Comparison of ENCODE assay signal across 26 cellular contexts in genomic region chr6:24419526-24419925, GRCh38.
"Had no signal": no experiment of that assay in that cellular context is flagged by ENCODE, and none has a peak within 500 bp of the region (broad histone marks: within the 10 kb centered on the region; RNA-seq: fewer than 3 reads in every experiment).

No MANE protein-coding gene starts in this region.

- H3K27ac Mint-ChIP-seq: activated CD4-positive, alpha-beta T cell treated with anti-CD3 and anti-CD28 coated beads, Interleukin-2, amount 10 ng/mL, durations not matched to agents 24 days and 14 days; activated CD8-positive, alpha-beta memory T cell treated with anti-CD3 and anti-CD28 coated beads, Interleukin-2, amount 10 ng/mL, durations not matched to agents 7 days and 5 days; activated naive CD4-positive, alpha-beta T cell treated with anti-CD3 and anti-CD28 coated beads, Interleukin-2, amount 50 U/mL, for 24 hours; activated T-cell treated with anti-CD3 and anti-CD28 coated beads, Interleukin-2, amount 50 U/mL, for 24 hours; activated T-helper 1 cell treated with anti-CD3 and anti-CD28 coated beads, Interleukin-12 subunit alpha, Interleukin-12 subunit beta, Interleukin-2, Interleukin-4 antibody, amounts not matched to agents 30 ng/mL and 10 ng/mL and 1 ng/mL, durations not matched to agents 14 hours and 24 hours and 36 hours; T-helper 1 cell treated with Interleukin-12 subunit alpha and Interleukin-12 subunit beta and Interleukin-4 antibody, amounts not matched to agents 30 μg/mL and 1 μg/mL, for 36 hours had no signal

- H3K4me2 ChIP-seq: KMS-11 had no signal

- DNase-seq: activated CD4-positive, alpha-beta T cell treated with anti-CD3 and anti-CD28 coated beads, Interleukin-2, amount 10 ng/mL, durations not matched to agents 24 days and 14 days; activated CD4-positive, alpha-beta T cell treated with anti-CD3 and anti-CD28 coated beads, Interleukin-2, amount 50 U/mL, for 48 hours; activated CD4-positive, CD25-positive, alpha-beta regulatory T cell treated with anti-CD3 and anti-CD28 coated beads, Interleukin-2, amount 50 U/mL, for 72 hours; activated CD8-positive, alpha-beta memory T cell treated with anti-CD3 and anti-CD28 coated beads, Interleukin-2, amount 10 ng/mL, durations not matched to agents 7 days and 5 days; activated effector memory CD4-positive, alpha-beta T cell treated with Interleukin-2 at 50 U/mL for 16 hours; activated naive CD4-positive, alpha-beta T cell; activated T-cell treated with anti-CD3 and anti-CD28 coated beads, Interleukin-2, amount 50 U/mL, for 24 hours; amniotic stem cell; caudate nucleus; MM.1S; NCI-H1105 treated with DMSO at 0.1 percent for 48 hours; NCI-H1436 treated with DMSO at 0.1 percent for 48 hours; NCI-H187; NCI-H2081; NCI-H524; PC-3; SHP77 had no signal

- H3K9me3 ChIP-seq: ascending aorta, breast epithelium, SJSA1 had no signal

- H3K9me3 Mint-ChIP-seq: activated CD4-positive, alpha-beta T cell treated with anti-CD3 and anti-CD28 coated beads, Interleukin-2, amount 10 ng/mL, durations not matched to agents 24 days and 14 days; activated naive CD4-positive, alpha-beta T cell treated with anti-CD3 and anti-CD28 coated beads, Interleukin-2, amount 50 U/mL, for 24 hours; activated T-cell treated with anti-CD3 and anti-CD28 coated beads, Interleukin-2, amount 50 U/mL, for 24 hours; activated T-helper 1 cell treated with anti-CD3 and anti-CD28 coated beads, Interleukin-12 subunit alpha, Interleukin-12 subunit beta, Interleukin-2, Interleukin-4 antibody, amounts not matched to agents 30 ng/mL and 10 ng/mL and 1 ng/mL, durations not matched to agents 14 hours and 24 hours and 36 hours; T-helper 1 cell treated with Interleukin-12 subunit alpha and Interleukin-12 subunit beta and Interleukin-4 antibody, amounts not matched to agents 30 μg/mL and 1 μg/mL, for 36 hours had no signal

- H3K4me1 Mint-ChIP-seq: activated CD4-positive, alpha-beta T cell treated with anti-CD3 and anti-CD28 coated beads, Interleukin-2, amount 10 ng/mL, durations not matched to agents 24 days and 14 days; activated CD8-positive, alpha-beta memory T cell treated with anti-CD3 and anti-CD28 coated beads, Interleukin-2, amount 10 ng/mL, durations not matched to agents 7 days and 5 days; activated naive CD4-positive, alpha-beta T cell treated with anti-CD3 and anti-CD28 coated beads, Interleukin-2, amount 50 U/mL, for 24 hours had no signal

- H3K27me3 Mint-ChIP-seq: activated CD4-positive, alpha-beta T cell treated with anti-CD3 and anti-CD28 coated beads, Interleukin-2, amount 10 ng/mL, durations not matched to agents 24 days and 14 days; activated CD8-positive, alpha-beta memory T cell treated with anti-CD3 and anti-CD28 coated beads, Interleukin-2, amount 10 ng/mL, durations not matched to agents 7 days and 5 days; activated naive CD4-positive, alpha-beta T cell treated with anti-CD3 and anti-CD28 coated beads, Interleukin-2, amount 50 U/mL, for 24 hours; activated T-cell treated with anti-CD3 and anti-CD28 coated beads, Interleukin-2, amount 50 U/mL, for 24 hours had no signal

- H3K4me3 ChIP-seq: ascending aorta, breast epithelium, SJSA1 had no signal

- ATAC-seq: activated CD8-positive, alpha-beta memory T cell treated with anti-CD3 and anti-CD28 coated beads, Interleukin-2, amount 10 ng/mL, durations not matched to agents 7 days and 5 days; PC-3; SK-N-SH treated with all-trans-retinoic acid at 6 μM for 48 hours had no signal

- H3K4me1 ChIP-seq: ascending aorta, breast epithelium, SJSA1 had no signal

- H3K9ac ChIP-seq: KMS-11 had no signal

- H3K4me3 Mint-ChIP-seq: activated CD4-positive, alpha-beta T cell treated with anti-CD3 and anti-CD28 coated beads, Interleukin-2, amount 10 ng/mL, durations not matched to agents 24 days and 14 days; activated CD8-positive, alpha-beta memory T cell treated with anti-CD3 and anti-CD28 coated beads, Interleukin-2, amount 10 ng/mL, durations not matched to agents 7 days and 5 days; activated naive CD4-positive, alpha-beta T cell treated with anti-CD3 and anti-CD28 coated beads, Interleukin-2, amount 50 U/mL, for 24 hours; activated T-cell treated with anti-CD3 and anti-CD28 coated beads, Interleukin-2, amount 50 U/mL, for 24 hours; activated T-helper 1 cell treated with anti-CD3 and anti-CD28 coated beads, Interleukin-12 subunit alpha, Interleukin-12 subunit beta, Interleukin-2, Interleukin-4 antibody, amounts not matched to agents 30 ng/mL and 10 ng/mL and 1 ng/mL, durations not matched to agents 14 hours and 24 hours and 36 hours; T-helper 1 cell treated with Interleukin-12 subunit alpha and Interleukin-12 subunit beta and Interleukin-4 antibody, amounts not matched to agents 30 μg/mL and 1 μg/mL, for 36 hours had no signal

- H3K27me3 ChIP-seq: ascending aorta, breast epithelium, SJSA1 had no signal

- H3K27ac ChIP-seq: ascending aorta, breast epithelium, KMS-11, SJSA1 had no signal

- FAIRE-seq: RCC 7860 had no signal
